In the genomic region with DNA sequence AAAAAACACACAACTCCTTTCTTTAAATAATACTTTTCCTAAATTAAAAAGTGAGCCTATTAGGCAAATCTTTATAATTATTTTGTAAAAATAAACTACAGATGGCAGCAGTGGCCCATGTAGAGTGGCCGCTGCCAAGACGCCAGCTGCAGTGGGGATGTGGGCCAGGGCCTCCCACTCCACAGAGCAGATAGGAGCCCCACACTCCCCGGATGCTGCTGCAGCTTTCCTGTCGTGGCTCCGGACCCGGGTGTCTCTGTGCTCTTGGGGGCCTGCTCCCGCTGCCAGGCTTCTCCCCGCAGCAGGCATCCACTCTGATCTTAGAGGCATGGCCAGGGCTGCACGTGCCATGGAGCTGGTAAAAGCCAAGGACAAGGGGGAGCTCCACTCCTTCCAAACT, we compare ENCODE assay signal across 2 cellular contexts.
TF ChIP-seq lines count a peak whose summit lies in the region.

No MANE protein-coding gene starts in this region.

TF ChIP-seq in SK-N-SH, 30 proteins besides CTCF, POLR2A, EP300 and RAD21 (continued from another document):
- TF ChIP-seq, protein P1, sequence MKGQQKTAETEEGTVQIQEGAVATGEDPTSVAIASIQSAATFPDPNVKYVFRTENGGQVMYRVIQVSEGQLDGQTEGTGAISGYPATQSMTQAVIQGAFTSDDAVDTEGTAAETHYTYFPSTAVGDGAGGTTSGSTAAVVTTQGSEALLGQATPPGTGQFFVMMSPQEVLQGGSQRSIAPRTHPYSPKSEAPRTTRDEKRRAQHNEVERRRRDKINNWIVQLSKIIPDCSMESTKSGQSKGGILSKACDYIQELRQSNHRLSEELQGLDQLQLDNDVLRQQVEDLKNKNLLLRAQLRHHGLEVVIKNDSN (IDR thresholded peaks at IDR 0.05; ENCODE audit: borderline replicate concordance, low read depth) = no peak
- no peak for TF ChIP-seq FOXM1 (IDR thresholded peaks at IDR 0.05; ENCODE audit: low read depth)
- TF ChIP-seq FOXJ3 (CRISPR knock-in tag; IDR thresholded peaks at IDR 0.05) = no peak
- no peak for TF ChIP-seq NFIC (IDR thresholded peaks at IDR 0.05; ENCODE audit: borderline replicate concordance)
- TF ChIP-seq, protein P2, sequence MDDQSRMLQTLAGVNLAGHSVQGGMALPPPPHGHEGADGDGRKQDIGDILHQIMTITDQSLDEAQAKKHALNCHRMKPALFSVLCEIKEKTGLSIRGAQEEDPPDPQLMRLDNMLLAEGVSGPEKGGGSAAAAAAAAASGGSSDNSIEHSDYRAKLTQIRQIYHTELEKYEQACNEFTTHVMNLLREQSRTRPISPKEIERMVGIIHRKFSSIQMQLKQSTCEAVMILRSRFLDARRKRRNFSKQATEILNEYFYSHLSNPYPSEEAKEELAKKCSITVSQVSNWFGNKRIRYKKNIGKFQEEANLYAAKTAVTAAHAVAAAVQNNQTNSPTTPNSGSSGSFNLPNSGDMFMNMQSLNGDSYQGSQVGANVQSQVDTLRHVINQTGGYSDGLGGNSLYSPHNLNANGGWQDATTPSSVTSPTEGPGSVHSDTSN (IDR thresholded peaks at IDR 0.05) = no peak
- no peak for TF ChIP-seq TAF1 (IDR thresholded peaks at IDR 0.05; ENCODE audit: borderline replicate concordance, low read depth, low read length)
- no peak for TF ChIP-seq SMC3 (IDR thresholded peaks at IDR 0.05; ENCODE audit: low read depth, low read length)
- TF ChIP-seq, protein P3, sequence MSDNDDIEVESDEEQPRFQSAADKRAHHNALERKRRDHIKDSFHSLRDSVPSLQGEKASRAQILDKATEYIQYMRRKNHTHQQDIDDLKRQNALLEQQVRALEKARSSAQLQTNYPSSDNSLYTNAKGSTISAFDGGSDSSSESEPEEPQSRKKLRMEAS (IDR thresholded peaks at IDR 0.05; ENCODE audit: low read depth) = no peak
- TF ChIP-seq RCOR1 (IDR thresholded peaks at IDR 0.05; ENCODE audit: low read length) = no peak
TF ChIP-seq in SK-N-SH: peak in this region for 0.

TF ChIP-seq in SK-N-SH treated with all-trans-retinoic acid at 6 μM for 48 hours, 23 proteins besides CTCF, POLR2A, EP300 and RAD21 (continued from another document):
- TF ChIP-seq, protein P4, sequence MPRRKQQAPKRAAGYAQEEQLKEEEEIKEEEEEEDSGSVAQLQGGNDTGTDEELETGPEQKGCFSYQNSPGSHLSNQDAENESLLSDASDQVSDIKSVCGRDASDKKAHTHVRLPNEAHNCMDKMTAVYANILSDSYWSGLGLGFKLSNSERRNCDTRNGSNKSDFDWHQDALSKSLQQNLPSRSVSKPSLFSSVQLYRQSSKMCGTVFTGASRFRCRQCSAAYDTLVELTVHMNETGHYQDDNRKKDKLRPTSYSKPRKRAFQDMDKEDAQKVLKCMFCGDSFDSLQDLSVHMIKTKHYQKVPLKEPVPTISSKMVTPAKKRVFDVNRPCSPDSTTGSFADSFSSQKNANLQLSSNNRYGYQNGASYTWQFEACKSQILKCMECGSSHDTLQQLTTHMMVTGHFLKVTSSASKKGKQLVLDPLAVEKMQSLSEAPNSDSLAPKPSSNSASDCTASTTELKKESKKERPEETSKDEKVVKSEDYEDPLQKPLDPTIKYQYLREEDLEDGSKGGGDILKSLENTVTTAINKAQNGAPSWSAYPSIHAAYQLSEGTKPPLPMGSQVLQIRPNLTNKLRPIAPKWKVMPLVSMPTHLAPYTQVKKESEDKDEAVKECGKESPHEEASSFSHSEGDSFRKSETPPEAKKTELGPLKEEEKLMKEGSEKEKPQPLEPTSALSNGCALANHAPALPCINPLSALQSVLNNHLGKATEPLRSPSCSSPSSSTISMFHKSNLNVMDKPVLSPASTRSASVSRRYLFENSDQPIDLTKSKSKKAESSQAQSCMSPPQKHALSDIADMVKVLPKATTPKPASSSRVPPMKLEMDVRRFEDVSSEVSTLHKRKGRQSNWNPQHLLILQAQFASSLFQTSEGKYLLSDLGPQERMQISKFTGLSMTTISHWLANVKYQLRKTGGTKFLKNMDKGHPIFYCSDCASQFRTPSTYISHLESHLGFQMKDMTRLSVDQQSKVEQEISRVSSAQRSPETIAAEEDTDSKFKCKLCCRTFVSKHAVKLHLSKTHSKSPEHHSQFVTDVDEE (CRISPR knock-in tag; IDR thresholded peaks at IDR 0.05) = no peak
- TF ChIP-seq ZNF70 (CRISPR knock-in tag; IDR thresholded peaks at IDR 0.05) (no peak), ZC3H10 (CRISPR knock-in tag; IDR thresholded peaks at IDR 0.05) (no peak)
